In the genomic region with DNA sequence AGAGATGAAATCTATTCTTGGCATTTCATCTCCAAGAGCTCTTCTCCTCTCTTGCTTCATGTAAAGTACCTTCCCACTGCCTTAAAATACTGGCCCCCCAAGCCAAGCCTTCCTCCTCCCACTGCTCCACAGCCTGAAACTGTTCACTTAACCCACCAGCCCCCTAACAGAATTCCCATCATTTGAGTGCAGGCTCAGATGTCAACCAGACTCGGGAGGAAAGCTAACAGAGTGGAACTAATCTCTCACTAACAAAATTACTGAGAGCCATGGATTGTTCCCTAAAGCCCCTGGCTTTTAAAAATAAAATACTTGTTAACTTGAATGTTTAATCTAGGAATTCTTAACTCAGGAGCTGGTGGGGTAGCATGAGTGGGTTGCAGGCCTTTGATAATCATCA, we compare ENCODE assay signal across 2 cellular contexts.
TF ChIP-seq lines count a peak whose summit lies in the region.

No MANE protein-coding gene starts in this region.

TF ChIP-seq in SK-N-SH, 30 proteins besides CTCF, POLR2A, EP300 and RAD21 (continued from another document):
- TF ChIP-seq, protein P1, sequence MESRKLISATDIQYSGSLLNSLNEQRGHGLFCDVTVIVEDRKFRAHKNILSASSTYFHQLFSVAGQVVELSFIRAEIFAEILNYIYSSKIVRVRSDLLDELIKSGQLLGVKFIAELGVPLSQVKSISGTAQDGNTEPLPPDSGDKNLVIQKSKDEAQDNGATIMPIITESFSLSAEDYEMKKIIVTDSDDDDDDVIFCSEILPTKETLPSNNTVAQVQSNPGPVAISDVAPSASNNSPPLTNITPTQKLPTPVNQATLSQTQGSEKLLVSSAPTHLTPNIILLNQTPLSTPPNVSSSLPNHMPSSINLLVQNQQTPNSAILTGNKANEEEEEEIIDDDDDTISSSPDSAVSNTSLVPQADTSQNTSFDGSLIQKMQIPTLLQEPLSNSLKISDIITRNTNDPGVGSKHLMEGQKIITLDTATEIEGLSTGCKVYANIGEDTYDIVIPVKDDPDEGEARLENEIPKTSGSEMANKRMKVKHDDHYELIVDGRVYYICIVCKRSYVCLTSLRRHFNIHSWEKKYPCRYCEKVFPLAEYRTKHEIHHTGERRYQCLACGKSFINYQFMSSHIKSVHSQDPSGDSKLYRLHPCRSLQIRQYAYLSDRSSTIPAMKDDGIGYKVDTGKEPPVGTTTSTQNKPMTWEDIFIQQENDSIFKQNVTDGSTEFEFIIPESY (IDR thresholded peaks at IDR 0.05; ENCODE audit: borderline replicate concordance, low read depth) = no peak
- TF ChIP-seq RCOR1 (IDR thresholded peaks at IDR 0.05; ENCODE audit: low read length) = peak; percentile 84
- TF ChIP-seq, protein P2, sequence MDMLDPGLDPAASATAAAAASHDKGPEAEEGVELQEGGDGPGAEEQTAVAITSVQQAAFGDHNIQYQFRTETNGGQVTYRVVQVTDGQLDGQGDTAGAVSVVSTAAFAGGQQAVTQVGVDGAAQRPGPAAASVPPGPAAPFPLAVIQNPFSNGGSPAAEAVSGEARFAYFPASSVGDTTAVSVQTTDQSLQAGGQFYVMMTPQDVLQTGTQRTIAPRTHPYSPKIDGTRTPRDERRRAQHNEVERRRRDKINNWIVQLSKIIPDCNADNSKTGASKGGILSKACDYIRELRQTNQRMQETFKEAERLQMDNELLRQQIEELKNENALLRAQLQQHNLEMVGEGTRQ (IDR thresholded peaks at IDR 0.05; ENCODE audit: borderline replicate concordance, low read depth, low read length) = no peak
- TF ChIP-seq FOSL2 (IDR thresholded peaks at IDR 0.05; ENCODE audit: borderline replicate concordance, low read depth) = no peak
- no peak for TF ChIP-seq MXI1 (IDR thresholded peaks at IDR 0.05; ENCODE audit: low read depth, low read length)
- TF ChIP-seq MEF2A (IDR thresholded peaks at IDR 0.05; ENCODE audit: borderline replicate concordance, low read depth) = no peak
- no peak for TF ChIP-seq RXRA (IDR thresholded peaks at IDR 0.05; ENCODE audit: borderline replicate concordance, low read depth)
- no peak for TF ChIP-seq TEAD4 (IDR thresholded peaks at IDR 0.05; ENCODE audit: borderline replicate concordance, insufficient read depth)
- TF ChIP-seq CHD2 (IDR thresholded peaks at IDR 0.05; ENCODE audit: low read length, partially characterized antibody) = peak; percentile 38
- no peak for TF ChIP-seq FOXM1 (IDR thresholded peaks at IDR 0.05; ENCODE audit: low read depth)
- TF ChIP-seq, protein P3, sequence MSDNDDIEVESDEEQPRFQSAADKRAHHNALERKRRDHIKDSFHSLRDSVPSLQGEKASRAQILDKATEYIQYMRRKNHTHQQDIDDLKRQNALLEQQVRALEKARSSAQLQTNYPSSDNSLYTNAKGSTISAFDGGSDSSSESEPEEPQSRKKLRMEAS (IDR thresholded peaks at IDR 0.05; ENCODE audit: low read depth) = no peak

TF ChIP-seq in SK-N-SH treated with all-trans-retinoic acid at 6 μM for 48 hours, 23 proteins besides CTCF, POLR2A, EP300 and RAD21 (continued from another document):
- TF ChIP-seq, protein P4, sequence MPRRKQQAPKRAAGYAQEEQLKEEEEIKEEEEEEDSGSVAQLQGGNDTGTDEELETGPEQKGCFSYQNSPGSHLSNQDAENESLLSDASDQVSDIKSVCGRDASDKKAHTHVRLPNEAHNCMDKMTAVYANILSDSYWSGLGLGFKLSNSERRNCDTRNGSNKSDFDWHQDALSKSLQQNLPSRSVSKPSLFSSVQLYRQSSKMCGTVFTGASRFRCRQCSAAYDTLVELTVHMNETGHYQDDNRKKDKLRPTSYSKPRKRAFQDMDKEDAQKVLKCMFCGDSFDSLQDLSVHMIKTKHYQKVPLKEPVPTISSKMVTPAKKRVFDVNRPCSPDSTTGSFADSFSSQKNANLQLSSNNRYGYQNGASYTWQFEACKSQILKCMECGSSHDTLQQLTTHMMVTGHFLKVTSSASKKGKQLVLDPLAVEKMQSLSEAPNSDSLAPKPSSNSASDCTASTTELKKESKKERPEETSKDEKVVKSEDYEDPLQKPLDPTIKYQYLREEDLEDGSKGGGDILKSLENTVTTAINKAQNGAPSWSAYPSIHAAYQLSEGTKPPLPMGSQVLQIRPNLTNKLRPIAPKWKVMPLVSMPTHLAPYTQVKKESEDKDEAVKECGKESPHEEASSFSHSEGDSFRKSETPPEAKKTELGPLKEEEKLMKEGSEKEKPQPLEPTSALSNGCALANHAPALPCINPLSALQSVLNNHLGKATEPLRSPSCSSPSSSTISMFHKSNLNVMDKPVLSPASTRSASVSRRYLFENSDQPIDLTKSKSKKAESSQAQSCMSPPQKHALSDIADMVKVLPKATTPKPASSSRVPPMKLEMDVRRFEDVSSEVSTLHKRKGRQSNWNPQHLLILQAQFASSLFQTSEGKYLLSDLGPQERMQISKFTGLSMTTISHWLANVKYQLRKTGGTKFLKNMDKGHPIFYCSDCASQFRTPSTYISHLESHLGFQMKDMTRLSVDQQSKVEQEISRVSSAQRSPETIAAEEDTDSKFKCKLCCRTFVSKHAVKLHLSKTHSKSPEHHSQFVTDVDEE (CRISPR knock-in tag; IDR thresholded peaks at IDR 0.05) = no peak
- TF ChIP-seq ZNF565 (CRISPR knock-in tag; conservative IDR thresholded peaks at IDR 0.05; ENCODE audit: low read depth) = no peak
- TF ChIP-seq ZC3H10 (CRISPR knock-in tag; IDR thresholded peaks at IDR 0.05) = no peak
- TF ChIP-seq, protein P5, sequence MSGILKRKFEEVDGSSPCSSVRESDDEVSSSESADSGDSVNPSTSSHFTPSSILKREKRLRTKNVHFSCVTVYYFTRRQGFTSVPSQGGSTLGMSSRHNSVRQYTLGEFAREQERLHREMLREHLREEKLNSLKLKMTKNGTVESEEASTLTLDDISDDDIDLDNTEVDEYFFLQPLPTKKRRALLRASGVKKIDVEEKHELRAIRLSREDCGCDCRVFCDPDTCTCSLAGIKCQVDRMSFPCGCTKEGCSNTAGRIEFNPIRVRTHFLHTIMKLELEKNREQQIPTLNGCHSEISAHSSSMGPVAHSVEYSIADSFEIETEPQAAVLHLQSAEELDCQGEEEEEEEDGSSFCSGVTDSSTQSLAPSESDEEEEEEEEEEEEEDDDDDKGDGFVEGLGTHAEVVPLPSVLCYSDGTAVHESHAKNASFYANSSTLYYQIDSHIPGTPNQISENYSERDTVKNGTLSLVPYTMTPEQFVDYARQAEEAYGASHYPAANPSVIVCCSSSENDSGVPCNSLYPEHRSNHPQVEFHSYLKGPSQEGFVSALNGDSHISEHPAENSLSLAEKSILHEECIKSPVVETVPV (CRISPR knock-in tag; IDR thresholded peaks at IDR 0.05) = no peak
- no peak for TF ChIP-seq ZNF70 (CRISPR knock-in tag; IDR thresholded peaks at IDR 0.05)
- no peak for TF ChIP-seq ZFP3 (CRISPR knock-in tag; IDR thresholded peaks at IDR 0.05)
- no peak for TF ChIP-seq ZFP30 (CRISPR knock-in tag; IDR thresholded peaks at IDR 0.05)
- TF ChIP-seq RARB (CRISPR knock-in tag; IDR thresholded peaks at IDR 0.05) = no peak
- no peak for TF ChIP-seq ISL1 (CRISPR knock-in tag; IDR thresholded peaks at IDR 0.05)
- no peak for TF ChIP-seq ARNTL (CRISPR knock-in tag; IDR thresholded peaks at IDR 0.05; ENCODE audit: borderline replicate concordance, low read depth)
- no peak for TF ChIP-seq BACH2 (CRISPR knock-in tag; IDR thresholded peaks at IDR 0.05; ENCODE audit: borderline replicate concordance)
- TF ChIP-seq, protein P6, sequence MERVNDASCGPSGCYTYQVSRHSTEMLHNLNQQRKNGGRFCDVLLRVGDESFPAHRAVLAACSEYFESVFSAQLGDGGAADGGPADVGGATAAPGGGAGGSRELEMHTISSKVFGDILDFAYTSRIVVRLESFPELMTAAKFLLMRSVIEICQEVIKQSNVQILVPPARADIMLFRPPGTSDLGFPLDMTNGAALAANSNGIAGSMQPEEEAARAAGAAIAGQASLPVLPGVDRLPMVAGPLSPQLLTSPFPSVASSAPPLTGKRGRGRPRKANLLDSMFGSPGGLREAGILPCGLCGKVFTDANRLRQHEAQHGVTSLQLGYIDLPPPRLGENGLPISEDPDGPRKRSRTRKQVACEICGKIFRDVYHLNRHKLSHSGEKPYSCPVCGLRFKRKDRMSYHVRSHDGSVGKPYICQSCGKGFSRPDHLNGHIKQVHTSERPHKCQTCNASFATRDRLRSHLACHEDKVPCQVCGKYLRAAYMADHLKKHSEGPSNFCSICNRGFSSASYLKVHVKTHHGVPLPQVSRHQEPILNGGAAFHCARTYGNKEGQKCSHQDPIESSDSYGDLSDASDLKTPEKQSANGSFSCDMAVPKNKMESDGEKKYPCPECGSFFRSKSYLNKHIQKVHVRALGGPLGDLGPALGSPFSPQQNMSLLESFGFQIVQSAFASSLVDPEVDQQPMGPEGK (CRISPR knock-in tag; IDR thresholded peaks at IDR 0.05; ENCODE audit: borderline replicate concordance) = no peak
- TF ChIP-seq OSR1 (CRISPR knock-in tag; IDR thresholded peaks at IDR 0.05) = no peak
